Comparison of ENCODE assay signal across 1 cellular context in genomic region chr1:117673405-117673804, GRCh38.
TF ChIP-seq lines count a peak whose summit lies in the region.

No MANE protein-coding gene starts in this region.

TF ChIP-seq in H1, 55 proteins besides CTCF, POLR2A, EP300 and RAD21:
- TF ChIP-seq CBX8 (IDR thresholded peaks at IDR 0.05; ENCODE audit: borderline replicate concordance, low read depth, low read length) (no peak), KDM5A (IDR thresholded peaks at IDR 0.05; ENCODE audit: low read length) (no peak), EZH2 (IDR thresholded peaks at IDR 0.05; ENCODE audit: low read depth, low read length, severe bottlenecking) (no peak), RNF2 (IDR thresholded peaks at IDR 0.05; ENCODE audit: borderline replicate concordance, low read depth, low read length, missing control alignments, poor library complexity, severe bottlenecking) (no peak), ZNF274 (IDR thresholded peaks at IDR 0.05; ENCODE audit: borderline replicate concordance, extremely low read depth, low read length) (no peak), MAX (IDR thresholded peaks at IDR 0.05) (no peak), HDAC2 (IDR thresholded peaks at IDR 0.05; ENCODE audit: borderline replicate concordance in 1 of 2, low read depth in 2 of 2, low read length in 2 of 2) (no peak), CHD1 (IDR thresholded peaks at IDR 0.05; ENCODE audit: low read depth, low read length) (no peak), RFX5 (IDR thresholded peaks at IDR 0.05; ENCODE audit: borderline replicate concordance, low read depth, low read length) (no peak), E2F6 (IDR thresholded peaks at IDR 0.05) (no peak), TBP (IDR thresholded peaks at IDR 0.05; ENCODE audit: low read depth, low read length) (no peak), GTF2F1 (IDR thresholded peaks at IDR 0.05; ENCODE audit: borderline replicate concordance, low read depth, low read length) (no peak)
